25 cellular contexts compared by ENCODE assay signal in the genomic region with DNA sequence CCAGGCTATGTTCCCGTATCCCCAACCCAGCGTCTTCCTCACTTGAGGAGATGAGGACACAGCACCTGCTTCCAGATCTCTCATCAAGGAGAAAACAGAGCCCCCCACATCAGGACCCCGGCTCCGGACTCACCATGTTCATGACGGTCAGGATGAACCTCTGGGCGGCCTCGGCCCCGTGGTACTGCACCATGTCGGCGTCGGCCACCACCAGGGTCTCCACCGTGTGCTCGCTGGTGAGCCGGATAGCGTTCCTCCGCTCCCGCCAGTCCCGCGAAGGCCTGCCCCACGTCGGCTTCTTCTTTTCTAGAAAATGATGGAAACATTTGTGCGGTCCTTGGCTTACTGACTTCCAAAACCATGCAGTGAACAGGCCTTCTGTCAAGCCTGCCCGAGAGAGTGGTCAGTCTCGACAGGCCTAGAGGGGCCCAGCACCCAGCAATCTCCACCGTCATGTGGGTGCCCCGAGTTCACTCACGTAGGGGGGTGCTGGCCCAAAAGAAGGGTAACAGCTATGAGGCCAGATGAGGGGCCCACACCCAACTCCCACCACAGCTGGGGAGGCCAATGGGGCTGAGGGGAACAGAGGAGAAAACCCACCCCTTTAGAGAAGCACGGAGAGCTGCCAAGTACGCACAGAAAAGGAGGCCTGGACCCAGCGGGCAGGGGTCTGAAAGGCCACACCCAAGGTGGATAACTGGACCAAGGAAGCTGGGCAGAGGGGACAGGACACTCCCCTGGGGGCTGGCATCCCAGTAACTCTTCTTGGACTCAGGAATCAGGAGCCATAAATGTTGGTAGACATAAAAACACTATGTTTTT.
DNase-seq lines count a peak whose midpoint lies in the region; TF ChIP-seq lines count a peak whose summit lies in the region.
"Had no signal": no experiment of that assay in that cellular context is flagged by ENCODE, and none has a peak within 500 bp of the region (broad histone marks: within the 10 kb centered on the region; RNA-seq: fewer than 3 reads in every experiment).

No MANE protein-coding gene starts in this region.

- peaks cover 0 to 3% (median 0%) of the 10 kb centered on the region in 3 experiments for H3K27me3 ChIP-seq in neuronal stem cell (ENCODE audit: control insufficient read depth in 3 of 3, insufficient read depth in 3 of 3, low read depth in 1 of 3, low read length in 3 of 3)
- H3K27me3 ChIP-seq: BE2C, BLaER1 had no signal

- no CpG with 5 or more reads among the region's 30 CpGs for WGBS in neuronal stem cell (ENCODE audit: extremely low coverage in 2 of 2, insufficient read length in 2 of 2, insufficient replicate concordance in 1 of 2), 2 donors

- H4K91ac ChIP-seq in neuronal stem cell (ENCODE audit: low read depth, low read length, poor library complexity), result no peak overlapping the region

- no peak overlapping the region for H2AK5ac ChIP-seq in neuronal stem cell (ENCODE audit: low read depth, low read length)

- H3K14ac ChIP-seq in neuronal stem cell (ENCODE audit: low read length), result peak overlapping the region; percentile 49

- no peak overlapping the region for H3K4me2 ChIP-seq in neuronal stem cell (ENCODE audit: insufficient read depth, low read length, poor library complexity, severe bottlenecking)
- H3K4me2 ChIP-seq: A549, BLaER1 had no signal

- H3K27ac ChIP-seq in neuronal stem cell (replicated peaks; ENCODE audit: low read length), result no peak overlapping the region
- H3K27ac ChIP-seq: 22Rv1, A549, BLaER1 had no signal

- peak overlapping the region; percentile 42 for H3K18ac ChIP-seq in neuronal stem cell (ENCODE audit: low read length)

- H2BK15ac ChIP-seq in neuronal stem cell (ENCODE audit: low read length), result no peak overlapping the region

- H3K79me1 ChIP-seq in neuronal stem cell (ENCODE audit: low read depth, low read length), result peaks cover 2% of the 10 kb centered on the region

- TF ChIP-seq CTCF in GM10248 (IDR thresholded peaks at IDR 0.05; ENCODE audit: control extremely low read depth, extremely low read depth, low read depth, missing control alignments), result no peak

- no peak overlapping the region for H3K27ac Mint-ChIP-seq in activated CD4-positive, alpha-beta T cell treated with anti-CD3 and anti-CD28 coated beads, Interleukin-2, amount 10 ng/mL, durations not matched to agents 24 days and 14 days
- H3K27ac Mint-ChIP-seq: CD14-positive monocyte; CD4-positive, CD25-positive, alpha-beta regulatory T cell had no signal

- no peaks in the 10 kb centered on the region for H3K27me3 Mint-ChIP-seq in activated CD4-positive, alpha-beta T cell treated with anti-CD3 and anti-CD28 coated beads, Interleukin-2, amount 10 ng/mL, durations not matched to agents 24 days and 14 days
- H3K27me3 Mint-ChIP-seq: CD4-positive, alpha-beta memory T cell; CD4-positive, CD25-positive, alpha-beta regulatory T cell; CD8-positive, alpha-beta memory T cell had no signal

- H3K9me3 Mint-ChIP-seq in activated CD4-positive, alpha-beta T cell treated with anti-CD3 and anti-CD28 coated beads, Interleukin-2, amount 10 ng/mL, durations not matched to agents 24 days and 14 days, result no peaks in the 10 kb centered on the region
- H3K9me3 Mint-ChIP-seq: CD4-positive, alpha-beta memory T cell; CD8-positive, alpha-beta memory T cell had no signal

- no peak overlapping the region for H3K4me3 ChIP-seq in neuronal stem cell (ENCODE audit: low read length in 2 of 2)
- H3K4me3 ChIP-seq: A549, BLaER1 had no signal

- H3K4me3 Mint-ChIP-seq in activated CD4-positive, alpha-beta T cell treated with anti-CD3 and anti-CD28 coated beads, Interleukin-2, amount 10 ng/mL, durations not matched to agents 24 days and 14 days, result no peak overlapping the region
- H3K4me3 Mint-ChIP-seq: CD14-positive monocyte; CD4-positive, alpha-beta memory T cell; CD4-positive, CD25-positive, alpha-beta regulatory T cell; CD8-positive, alpha-beta memory T cell had no signal

- POLR2A ChIA-PET in GM10248 (lab: Yijun Ruan, JAX), result no interaction called here

- peaks cover 0 to 2% of the 10 kb centered on the region in 2 donors for H3K9me3 ChIP-seq in neuronal stem cell (replicated peaks in 1 of 2; ENCODE audit: control insufficient read depth in 2 of 2, insufficient read depth in 1 of 2, low read depth in 1 of 2, low read length in 2 of 2)
- H3K9me3 ChIP-seq: A549, BE2C, BLaER1 had no signal

- peak overlapping the region; percentile 45 for H2BK5ac ChIP-seq in neuronal stem cell (ENCODE audit: low read length)

- DNase-seq in activated CD4-positive, alpha-beta T cell treated with anti-CD3 and anti-CD28 coated beads, Interleukin-2, amount 10 ng/mL, durations not matched to agents 24 days and 14 days, result peak; percentile 45
- DNase-seq in activated CD4-positive, alpha-beta T cell treated with anti-CD3 and anti-CD28 coated beads for 48 hours, result no peak
- DNase-seq in AG20443 (ENCODE audit: low spot score), result peak; percentile 4
- DNase-seq in iPS-NIHi7 (ENCODE audit: extremely low spot score), result peak; percentile 4
- DNase-seq in neuronal stem cell (ENCODE audit: low spot score), result no peak
- no peak for DNase-seq in posterior vena cava (ENCODE audit: low spot score)
- no peak for DNase-seq in GM10248 (ENCODE audit: extremely low spot score)
- no peak for DNase-seq in SIG-M5 treated with dmso at 0.1 percent for 504 hours (lab: John Stamatoyannopoulos, UW; ENCODE audit: unreplicated experiment)
- DNase-seq: BE2C; C1 segment of cervical spinal cord; CD4-positive, alpha-beta memory T cell; CD4-positive, CD25-positive, alpha-beta regulatory T cell; CD8-positive, alpha-beta memory T cell; COR-L47; DMS 273 treated with DMSO at 0.1 percent for 48 hours; DMS153; DMS53; DMS79; DND-41; EL; GDM1 had no signal

- H3K23ac ChIP-seq in neuronal stem cell (ENCODE audit: low read depth, low read length, poor library complexity), result no peak overlapping the region

- H3K9ac ChIP-seq in neuronal stem cell (ENCODE audit: low read depth, low read length, poor library complexity), result no peak overlapping the region
- H3K9ac ChIP-seq: BLaER1 had no signal

- no peak overlapping the region for H3K4ac ChIP-seq in neuronal stem cell (ENCODE audit: low read length)

- CTCF ChIA-PET in GM10248 (lab: Yijun Ruan, JAX), result no interaction called here

- no peak overlapping the region for H2BK120ac ChIP-seq in neuronal stem cell (ENCODE audit: low read depth, low read length)

- H3K4me1 ChIP-seq in neuronal stem cell (ENCODE audit: control insufficient read depth in 2 of 2, insufficient read depth in 1 of 2, low read depth in 1 of 2, low read length in 2 of 2), result no peaks in the 10 kb centered on the region
- H3K4me1 ChIP-seq: A549, BE2C, BLaER1 had no signal

- no peak overlapping the region for H2BK12ac ChIP-seq in neuronal stem cell (ENCODE audit: low read length)

- no peaks in the 10 kb centered on the region for H3K36me3 Mint-ChIP-seq in activated CD4-positive, alpha-beta T cell treated with anti-CD3 and anti-CD28 coated beads, Interleukin-2, amount 10 ng/mL, durations not matched to agents 24 days and 14 days (ENCODE audit: low read depth)
- H3K36me3 Mint-ChIP-seq: CD14-positive monocyte had no signal

- H4K8ac ChIP-seq in neuronal stem cell (ENCODE audit: low read depth, low read length), result peak overlapping the region; percentile 57

- H3K4me1 Mint-ChIP-seq in activated CD4-positive, alpha-beta T cell treated with anti-CD3 and anti-CD28 coated beads, Interleukin-2, amount 10 ng/mL, durations not matched to agents 24 days and 14 days, result no peaks in the 10 kb centered on the region
- H3K4me1 Mint-ChIP-seq: CD14-positive monocyte had no signal

- H3K36me3 ChIP-seq in neuronal stem cell (replicated peaks in 1 of 2; ENCODE audit: control insufficient read depth in 2 of 2, insufficient read depth in 2 of 2, low read length in 2 of 2), result no peaks in the 10 kb centered on the region
- H3K36me3 ChIP-seq: BE2C, BLaER1 had no signal

- intact Hi-C loops in activated CD4-positive, alpha-beta T cell treated with anti-CD3 and anti-CD28 coated beads, Interleukin-2, amount 10 ng/mL, durations not matched to agents 24 days and 14 days (cut with micrococcal nuclease), result no loop called here
- intact Hi-C loops in posterior vena cava (cut with DNase I), result no loop called here

- no peak overlapping the region for H2AFZ ChIP-seq in neuronal stem cell (ENCODE audit: low read length)

Comparison
In these comparisons a context has a peak if more than half of its experiments do, and no peak if none do; other contexts are left out.
1. DNase-seq: peak in activated CD4-positive, alpha-beta T cell treated with anti-CD3 and anti-CD28 coated beads, Interleukin-2, amount 10 ng/mL, durations not matched to agents 24 days and 14 days (single experiment), AG20443 (single experiment) and iPS-NIHi7 (single experiment); none in activated CD4-positive, alpha-beta T cell treated with anti-CD3 and anti-CD28 coated beads for 48 hours (single experiment), neuronal stem cell (single experiment), posterior vena cava (single experiment), GM10248 (single experiment) and SIG-M5 treated with dmso at 0.1 percent for 504 hours (single experiment).